In genomic region chr12:31896514-31897039, GRCh38 we compare ENCODE assay signal across 8 cellular contexts.
DNase-seq lines count a peak whose midpoint lies in the region; ATAC-seq, FAIRE-seq and TF ChIP-seq lines count a peak whose summit lies in the region.

No MANE protein-coding gene starts in this region.

- 0 out of 2 replicates have a peak overlapping the region, but pooled peaks have one; percentile 22 for H3K4me3 ChIP-seq in OCI-LY3 (ENCODE audit: low read length)

- H4K20me1 ChIP-seq in OCI-LY3 (ENCODE audit: insufficient read depth, low read length): no peaks in the 10 kb centered on the region

- FAIRE-seq in D721Med (lab: Jason Lieb, UNC): no peak

- peak overlapping the region; percentile 86 for H3K27ac ChIP-seq in OCI-LY3 (ENCODE audit: low read length)

- DNase-seq in activated T-helper 9 cell treated with anti-CD3 and anti-CD28 coated beads, Interleukin-2, amount 50 U/mL, for 16 hours (ENCODE audit: low read depth): peak; percentile 70
- DNase-seq in left lobe of liver (ENCODE audit: low spot score) (no peak), D721Med (ENCODE audit: insufficient read length, low spot score) (no peak), ACHN (no peak)
- DNase-seq in stimulated activated CD8-positive, alpha-beta memory T cell treated with anti-CD3 and anti-CD28 coated beads, Interleukin-7, amount 100 ng/mL, for 4 hours (ENCODE audit: low read depth in 2 of 2): peak; percentile 73 to 91

- H2AFZ ChIP-seq in OCI-LY3 (ENCODE audit: low read depth, low read length): no peak overlapping the region

- H3K36me3 ChIP-seq in OCI-LY3 (replicated peaks; ENCODE audit: low read depth, low read length): peaks cover 6% of the 10 kb centered on the region

- ATAC-seq in GM18502 (IDR thresholded peaks at IDR 0.05; ENCODE audit: poor library complexity, unreplicated experiment) (peak; percentile 99), HG02798 (IDR thresholded peaks at IDR 0.05; ENCODE audit: poor library complexity, unreplicated experiment) (peak; percentile 99), left lobe of liver (peak; percentile 28)

- H3K9ac ChIP-seq in OCI-LY3 (ENCODE audit: low read length): peak overlapping the region; percentile 49; the same call in 1 of the 2 replicates

- H3K4me1 ChIP-seq in OCI-LY3 (ENCODE audit: low read length): peaks cover 41% of the 10 kb centered on the region

- TF ChIP-seq CTCF in OCI-LY3 (IDR thresholded peaks at IDR 0.05; ENCODE audit: low read depth, low read length) (no peak), D721Med (IDR thresholded peaks at IDR 0.05; ENCODE audit: insufficient read depth, missing control alignments) (no peak)

- no peaks in the 10 kb centered on the region for H3K79me2 ChIP-seq in OCI-LY3 (ENCODE audit: low read length)

- H3K27me3 ChIP-seq in OCI-LY3 (ENCODE audit: low read depth, low read length): no peaks in the 10 kb centered on the region

- peak overlapping the region; percentile 42 for H3K4me2 ChIP-seq in OCI-LY3 (ENCODE audit: low read length)

- in situ Hi-C loops in ACHN (cut with HindIII; ENCODE audit: low pct_ligation_motif_present, low pct_unique_long_range_greater_than_20kb, low sequenced_read_pairs): no loop called here

- peaks cover 30% of the 10 kb centered on the region; the same call in 1 of the 2 replicates for H3K9me3 ChIP-seq in OCI-LY3 (ENCODE audit: insufficient read depth, low read length)

Comparison
In these comparisons a context has a peak if more than half of its experiments do, and no peak if none do; other contexts are left out.
1. ATAC-seq: peak in every context shown above with its lines; median percentile 99 in GM18502; 99 in HG02798; 28 in left lobe of liver.
2. DNase-seq: peak in activated T-helper 9 cell treated with anti-CD3 and anti-CD28 coated beads, Interleukin-2, amount 50 U/mL, for 16 hours (single experiment) and stimulated activated CD8-positive, alpha-beta memory T cell treated with anti-CD3 and anti-CD28 coated beads, Interleukin-7, amount 100 ng/mL, for 4 hours (2 of 2); none in left lobe of liver (single experiment), D721Med (single experiment) and ACHN (single experiment).